In genomic region chr11:65414776-65415498, GRCh38 we compare ENCODE assay signal across 9 cellular contexts. TPM values are rescaled to one million over a fixed set of nuclear protein-coding genes. Genes with fewer than 3 reads are reported as not detected.
A peak's percentile ranks its signal among the peaks of the same experiment; 100 is the strongest.
DNase-seq lines count a peak whose midpoint lies in the region; ATAC-seq and TF ChIP-seq lines count a peak whose summit lies in the region.
"Had no signal": no experiment of that assay in that cellular context is flagged by ENCODE, and none has a peak within 500 bp of the region (broad histone marks: within the 10 kb centered on the region; RNA-seq: fewer than 3 reads in every experiment).

No MANE protein-coding gene starts in this region.

- H3K27me3 Mint-ChIP-seq in T-helper 17 cell (no peaks in the 10 kb centered on the region), GM23338 (ENCODE audit: insufficient read depth, low read depth, poor library complexity) (peaks cover 28% of the 10 kb centered on the region)
- H3K27me3 Mint-ChIP-seq in activated CD4-positive, alpha-beta memory T cell treated with anti-CD3 and anti-CD28 coated beads, Interleukin-2, amount 10 ng/mL, durations not matched to agents 7 days and 5 days: no peaks in the 10 kb centered on the region
- H3K27me3 Mint-ChIP-seq: naive thymus-derived CD4-positive, alpha-beta T cell had no signal

- H3K9me3 ChIP-seq in T-helper 17 cell (ENCODE audit: control insufficient read depth, low read length, poor library complexity, severe bottlenecking) (no peaks in the 10 kb centered on the region), gastrocnemius medialis (no peaks in the 10 kb centered on the region)

- ATAC-seq in T-helper 17 cell: no peak
- ATAC-seq in gastrocnemius medialis: no peak
- ATAC-seq in GM23338: no peak
- no peak for ATAC-seq in foreskin keratinocyte
- ATAC-seq: naive thymus-derived CD4-positive, alpha-beta T cell had no signal

- H3K36me3 ChIP-seq in gastrocnemius medialis: peaks cover 0 to 12% of the 10 kb centered on the region in 2 donors
- no peaks in the 10 kb centered on the region for H3K36me3 ChIP-seq in GM23338 (ENCODE audit: insufficient read depth)

- H4K20me1 ChIP-seq in GM23338 (replicated peaks; ENCODE audit: insufficient read depth): no peaks in the 10 kb centered on the region

- TF ChIP-seq CTCF in gastrocnemius medialis (IDR thresholded peaks at IDR 0.05 in 4 of 5, conservative IDR thresholded peaks at IDR 0.05 in 1 of 5) (no peak), GM23338 (conservative IDR thresholded peaks at IDR 0.05; ENCODE audit: low read depth in 2 of 2) (no peak), foreskin keratinocyte (conservative IDR thresholded peaks at IDR 0.05) (no peak)

- no peaks in the 10 kb centered on the region for H3K79me2 ChIP-seq in GM23338 (replicated peaks; ENCODE audit: insufficient read depth)

- H3K27me3 ChIP-seq in gastrocnemius medialis (no peaks in the 10 kb centered on the region), GM23338 (ENCODE audit: insufficient read depth) (no peaks in the 10 kb centered on the region), foreskin keratinocyte (no peaks in the 10 kb centered on the region)

- in situ Hi-C loops in gastrocnemius medialis (cut with MboI; ENCODE audit: low sequenced_read_pairs in 4 of 4): loop anchor here in 3 of 4 donors (5.0 to 10.0 kb wide), 5 partner anchors 33 to 97 kb away; partner anchors contain the start of gene SLC25A45 (in 1 of the 3)

- H3K4me3 ChIP-seq in gastrocnemius medialis (no peak overlapping the region), GM23338 (no peak overlapping the region)

- H3K36me3 Mint-ChIP-seq in T-helper 17 cell (ENCODE audit: low read depth) (no peaks in the 10 kb centered on the region), GM23338 (ENCODE audit: low read depth) (no peaks in the 10 kb centered on the region; the same call in 2 of the 3 replicates)
- H3K36me3 Mint-ChIP-seq in activated CD4-positive, alpha-beta memory T cell treated with anti-CD3 and anti-CD28 coated beads, Interleukin-2, amount 10 ng/mL, durations not matched to agents 7 days and 5 days (ENCODE audit: low read depth): peaks cover 20% of the 10 kb centered on the region

- H3F3A ChIP-seq in GM23338 (replicated peaks; ENCODE audit: low read depth): peaks cover 21% of the 10 kb centered on the region

- intact Hi-C loops in gastrocnemius medialis (cut with DNase I; ENCODE audit: low total_unique reads): loop anchor here (1.0 kb wide), 1 partner anchor 49 kb away; no protein-coding TSS in a partner anchor

- no peak for TF ChIP-seq POLR2A in gastrocnemius medialis (IDR thresholded peaks at IDR 0.05)

- H3K27ac Mint-ChIP-seq in T-helper 17 cell: peak overlapping the region; percentile 100
- H3K27ac Mint-ChIP-seq in GM23338: no peak overlapping the region
- no peak overlapping the region for H3K27ac Mint-ChIP-seq in activated CD4-positive, alpha-beta memory T cell treated with anti-CD3 and anti-CD28 coated beads, Interleukin-2, amount 10 ng/mL, durations not matched to agents 7 days and 5 days

- H3K4me3 Mint-ChIP-seq in T-helper 17 cell: no peak overlapping the region
- H3K4me3 Mint-ChIP-seq in GM23338: no peak overlapping the region
- H3K4me3 Mint-ChIP-seq in activated CD4-positive, alpha-beta memory T cell treated with anti-CD3 and anti-CD28 coated beads, Interleukin-2, amount 10 ng/mL, durations not matched to agents 7 days and 5 days: no peak overlapping the region

- H3K4me1 ChIP-seq in gastrocnemius medialis: peaks cover 27 to 57% of the 10 kb centered on the region in 2 donors
- H3K4me1 ChIP-seq in GM23338 (ENCODE audit: insufficient read depth): peaks cover 33% of the 10 kb centered on the region
- H3K4me1 ChIP-seq in foreskin keratinocyte: peaks cover 15% of the 10 kb centered on the region

- CTCF ChIA-PET in activated CD4-positive, alpha-beta memory T cell treated with anti-CD3 and anti-CD28 coated beads, Interleukin-2, amount 10 ng/mL, durations not matched to agents 7 days and 5 days (lab: Charles Lee): interaction anchor here (0.8 to 17.1 kb wide), 16 partner anchors 12 to 110 kb away, joined by 3 to 447 read pairs (median 8); partner anchors contain the start of genes FRMD8, MALAT1 and SCYL1

- no peak overlapping the region for H2AFZ ChIP-seq in GM23338

- peak; percentile 46 for DNase-seq in GM04504 (ENCODE audit: low read depth)
- DNase-seq in T-helper 17 cell: no peak
- peak; percentile 18 for DNase-seq in glomerular visceral epithelial cell (ENCODE audit: extremely low spot score)
- DNase-seq in gastrocnemius medialis: no peak
- DNase-seq in GM23338 (ENCODE audit: low spot score): no peak
- DNase-seq in activated CD4-positive, alpha-beta memory T cell treated with anti-CD3 and anti-CD28 coated beads, Interleukin-2, amount 10 ng/mL, durations not matched to agents 7 days and 5 days: no peak
- no peak for DNase-seq in foreskin keratinocyte
- DNase-seq in RKO (ENCODE audit: low spot score): no peak

- no peaks in the 10 kb centered on the region for H3K9me3 Mint-ChIP-seq in GM23338
- H3K9me3 Mint-ChIP-seq in activated CD4-positive, alpha-beta memory T cell treated with anti-CD3 and anti-CD28 coated beads, Interleukin-2, amount 10 ng/mL, durations not matched to agents 7 days and 5 days: no peaks in the 10 kb centered on the region

- H3K27ac ChIP-seq in gastrocnemius medialis (peak overlapping the region; percentile 98 to 100 (median 100)), GM23338 (ENCODE audit: low read depth) (no peak overlapping the region), foreskin keratinocyte (no peak overlapping the region)

- no peak overlapping the region for H3K4me2 ChIP-seq in GM23338

- no peaks in the 10 kb centered on the region for H3K9me2 ChIP-seq in GM23338 (ENCODE audit: insufficient read depth)

- POLR2A ChIA-PET in activated CD4-positive, alpha-beta memory T cell treated with anti-CD3 and anti-CD28 coated beads, Interleukin-2, amount 10 ng/mL, durations not matched to agents 7 days and 5 days (lab: Charles Lee): interaction anchor here (1.0 to 20.7 kb wide), 11 partner anchors 10 to 153 kb away, joined by 3 to 6840 read pairs (median 19); partner anchors contain the start of genes FRMD8, MALAT1, NEAT1 and POLA2

- peaks cover 39% of the 10 kb centered on the region for H3K4me1 Mint-ChIP-seq in T-helper 17 cell
- peaks cover 41% of the 10 kb centered on the region for H3K4me1 Mint-ChIP-seq in GM23338
- H3K4me1 Mint-ChIP-seq in activated CD4-positive, alpha-beta memory T cell treated with anti-CD3 and anti-CD28 coated beads, Interleukin-2, amount 10 ng/mL, durations not matched to agents 7 days and 5 days: peaks cover 35% of the 10 kb centered on the region

TF ChIP-seq in GM23338, 12 proteins besides CTCF, POLR2A, EP300 and RAD21 (continues in another document):
- TF ChIP-seq EZH2phosphoT487 (IDR thresholded peaks at IDR 0.05; ENCODE audit: unreplicated experiment) (no peak), ZNF114 (CRISPR knock-in tag; IDR thresholded peaks at IDR 0.05) (no peak), STAT1 (IDR thresholded peaks at IDR 0.05; ENCODE audit: unreplicated experiment) (no peak), POLR2AphosphoS5 (IDR thresholded peaks at IDR 0.05; ENCODE audit: low read depth) (no peak), NANOG (IDR thresholded peaks at IDR 0.05; ENCODE audit: borderline replicate concordance) (no peak)

RNA-seq across cellular contexts. Expression of gene NEAT1, which starts 7.7 kb away (rescaled TPM):
- total RNA-seq in T-helper 17 cell (100 to 1,000 TPM; 554 to 555 TPM), gastrocnemius medialis (100 to 1,000 TPM in 1 of 4 donors, 10 to 100 TPM in 3; 24.1 to 472 (median 32.8) TPM), foreskin keratinocyte (66.8 and 83.1 TPM in 2 replicates)
- total RNA-seq in GM23338 (2014; rRNA removed; shearing (Covaris generic)): 6.3 and 7.2 TPM in 2 replicates
- polyA plus RNA-seq in GM23338 (2016; fragmentation: Nextera tagmentation; extraction: Ambion mirVana) (3.6 and 5.3 TPM in 2 replicates), foreskin keratinocyte (100 and 119 TPM in 2 replicates)
- 1,000 to 10,000 TPM; 1,222 to 1,245 TPM for total RNA-seq in activated CD4-positive, alpha-beta memory T cell treated with anti-CD3 and anti-CD28 coated beads, Interleukin-2, amount 10 ng/mL, durations not matched to agents 7 days and 5 days

RNA-seq across cellular contexts. Expression of gene FRMD8, which starts 28.5 kb away (rescaled TPM):
- total RNA-seq in T-helper 17 cell: 10 to 100 TPM; 29.2 to 37.5 TPM
- total RNA-seq in gastrocnemius medialis: 10 to 100 TPM; 11.5 to 51.7 (median 20.1) TPM
- 35.4 and 41.4 TPM in 2 replicates for total RNA-seq in GM23338 (2014; rRNA removed; shearing (Covaris generic))
- polyA plus RNA-seq in GM23338 (2016; fragmentation: Nextera tagmentation; extraction: Ambion mirVana): 6.2 and 7.0 TPM in 2 replicates
- 10 to 100 TPM; 53.9 to 61.3 TPM for total RNA-seq in activated CD4-positive, alpha-beta memory T cell treated with anti-CD3 and anti-CD28 coated beads, Interleukin-2, amount 10 ng/mL, durations not matched to agents 7 days and 5 days
- 26.3 and 29.7 TPM in 2 replicates for total RNA-seq in foreskin keratinocyte
- 16.0 and 17.0 TPM in 2 replicates for polyA plus RNA-seq in foreskin keratinocyte

RNA-seq across cellular contexts. Expression of gene SLC25A45, which starts 32.5 kb away (rescaled TPM):
- total RNA-seq in T-helper 17 cell (10 to 100 TPM; 57.7 to 61.6 TPM), gastrocnemius medialis (10 to 100 TPM in 1 of 4 donors, 1 to 10 TPM in 3; 2.6 to 12.4 (median 5.6) TPM), foreskin keratinocyte (0.25 and 0.58 TPM in 2 replicates)
- 0.10 and 0.35 TPM in 2 replicates for total RNA-seq in GM23338 (2014; rRNA removed; shearing (Covaris generic))
- polyA plus RNA-seq in GM23338 (2016; fragmentation: Nextera tagmentation; extraction: Ambion mirVana) (0.74 and 0.89 TPM in 2 replicates), foreskin keratinocyte (0.16 and 0.17 TPM in 2 replicates)
- total RNA-seq in activated CD4-positive, alpha-beta memory T cell treated with anti-CD3 and anti-CD28 coated beads, Interleukin-2, amount 10 ng/mL, durations not matched to agents 7 days and 5 days: 10 to 100 TPM; 19.4 to 19.8 TPM

Comparison
In these comparisons a context has a peak if more than half of its experiments do, and no peak if none do; other contexts are left out.
1. DNase-seq: peak in GM04504 (single experiment) and glomerular visceral epithelial cell (single experiment); none in T-helper 17 cell (0 of 3), gastrocnemius medialis (0 of 2), GM23338 (single experiment), activated CD4-positive, alpha-beta memory T cell treated with anti-CD3 and anti-CD28 coated beads, Interleukin-2, amount 10 ng/mL, durations not matched to agents 7 days and 5 days (single experiment), foreskin keratinocyte (0 of 2) and RKO (single experiment).
2. H3K27ac ChIP-seq: peak in gastrocnemius medialis (4 of 4); none in GM23338 (single experiment) and foreskin keratinocyte (single experiment).